26 cellular contexts compared by ENCODE assay signal in the genomic region with DNA sequence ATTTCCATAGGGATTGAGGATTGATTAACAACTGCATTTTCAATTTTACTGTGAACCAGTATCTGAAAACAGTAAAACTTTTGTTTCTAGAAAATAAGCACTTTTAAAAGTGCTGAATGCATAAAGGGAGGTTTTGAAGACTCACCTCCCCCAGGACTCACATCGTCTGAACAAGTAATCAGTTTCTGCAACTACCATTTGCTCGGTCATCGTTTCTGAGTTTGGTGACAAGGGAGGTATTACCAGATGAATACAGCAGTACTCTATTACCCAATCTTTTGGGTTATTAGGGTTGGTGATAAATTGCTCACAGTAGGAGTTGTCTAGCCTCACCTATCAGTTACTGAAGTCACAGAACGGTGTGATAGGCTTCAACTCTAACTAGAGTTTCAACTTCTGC.
"Had no signal": no experiment of that assay in that cellular context is flagged by ENCODE, and none has a peak within 500 bp of the region (broad histone marks: within the 10 kb centered on the region; RNA-seq: fewer than 3 reads in every experiment).

No MANE protein-coding gene starts in this region.

- H3K4me2 ChIP-seq: neural progenitor cell had no signal

- H3K79me2 ChIP-seq: parathyroid adenoma had no signal

- H3K9ac ChIP-seq: neural progenitor cell, parathyroid adenoma had no signal

- H2AFZ ChIP-seq: neural progenitor cell, parathyroid adenoma had no signal

- H3K9me3 ChIP-seq: esophagus muscularis mucosa, suprapubic skin, transverse colon, upper lobe of right lung, uterus had no signal

- H3K27me3 ChIP-seq: esophagus muscularis mucosa, foreskin keratinocyte, gastroesophageal sphincter, neural progenitor cell, suprapubic skin, transverse colon, upper lobe of right lung, uterus had no signal

- ATAC-seq: foreskin keratinocyte; gastroesophageal sphincter; heart right ventricle; left lobe of liver; naive thymus-derived CD4-positive, alpha-beta T cell; stimulated activated naive CD8-positive, alpha-beta T cell treated with anti-CD3 and anti-CD28 coated beads, Interleukin-15, amount 100 ng/mL, for 72 hours; upper lobe of right lung had no signal

- H3K4me3 ChIP-seq: esophagus muscularis mucosa, gastroesophageal sphincter, heart right ventricle, lung, neural progenitor cell, suprapubic skin, transverse colon, upper lobe of right lung, uterus had no signal

- H3K36me3 ChIP-seq: esophagus muscularis mucosa, gastroesophageal sphincter, heart right ventricle, neural progenitor cell, suprapubic skin, transverse colon, upper lobe of right lung, uterus had no signal

- H3K27ac ChIP-seq: foreskin keratinocyte, heart right ventricle, neural progenitor cell, parathyroid adenoma, suprapubic skin, upper lobe of right lung had no signal

- H3K4me1 ChIP-seq: suprapubic skin, transverse colon, upper lobe of right lung, uterus had no signal

- DNase-seq: cerebellar nuclear complex; effector CD8-positive, alpha-beta T cell; foreskin keratinocyte; glutamatergic neuron; heart right ventricle; hypothalamus; kidney; midbrain; naive thymus-derived CD4-positive, alpha-beta T cell; small intestine; stimulated activated CD4-positive, alpha-beta T cell treated with anti-CD3 and anti-CD28 coated beads, Interleukin-15, amount 100 ng/mL, for 24 hours; stimulated activated CD4-positive, alpha-beta T cell treated with anti-CD3 and anti-CD28 coated beads, Interleukin-2, amount 100 ng/mL, for 48 hours; stimulated activated naive CD4-positive, alpha-beta T cell; stimulated activated naive CD8-positive, alpha-beta T cell treated with anti-CD3 and anti-CD28 coated beads, Interleukin-15, amount 100 ng/mL, for 72 hours; transverse colon; upper lobe of right lung; uterus had no signal

- FAIRE-seq: colon, endothelial cell of umbilical vein, kidney, small intestine had no signal
